In genomic region chr2:196266855-196267254, GRCh38 we compare ENCODE assay signal across 15 cellular contexts.
DNase-seq lines count a peak whose midpoint lies in the region; ATAC-seq and TF ChIP-seq lines count a peak whose summit lies in the region.
"Had no signal": no experiment of that assay in that cellular context is flagged by ENCODE, and none has a peak within 500 bp of the region (broad histone marks: within the 10 kb centered on the region; RNA-seq: fewer than 3 reads in every experiment).

No MANE protein-coding gene starts in this region.

- H3K4me1 ChIP-seq in left ventricle myocardium inferior: peaks cover 59% of the 10 kb centered on the region
- no peaks in the 10 kb centered on the region for H3K4me1 ChIP-seq in urinary bladder (ENCODE audit: insufficient read depth)
- H3K4me1 ChIP-seq: psoas muscle had no signal

- H3K9me3 Mint-ChIP-seq in stimulated activated naive CD8-positive, alpha-beta T cell treated with anti-CD3 and anti-CD28 coated beads, Interleukin-15, Interleukin-2, amounts not matched to agents 100 ng/mL and 50 ng/mL, for 24 hours: no peaks in the 10 kb centered on the region

- H3K4me3 Mint-ChIP-seq in stimulated activated naive CD8-positive, alpha-beta T cell treated with anti-CD3 and anti-CD28 coated beads, Interleukin-15, Interleukin-2, amounts not matched to agents 100 ng/mL and 50 ng/mL, for 24 hours: no peak overlapping the region

- H3K36me3 ChIP-seq in left ventricle myocardium inferior: peaks cover 14% of the 10 kb centered on the region
- H3K36me3 ChIP-seq in urinary bladder (ENCODE audit: insufficient read depth): no peaks in the 10 kb centered on the region
- H3K36me3 ChIP-seq: stomach had no signal

- H3K27ac Mint-ChIP-seq in stimulated activated naive CD8-positive, alpha-beta T cell treated with anti-CD3 and anti-CD28 coated beads, Interleukin-15, Interleukin-2, amounts not matched to agents 100 ng/mL and 50 ng/mL, for 24 hours: peak overlapping the region; percentile 4

- ATAC-seq in stimulated activated naive CD8-positive, alpha-beta T cell treated with anti-CD3 and anti-CD28 coated beads, Interleukin-15, Interleukin-2, amounts not matched to agents 100 U/mL and 50 U/mL, for 24 hours: no peak
- ATAC-seq in SK-N-SH treated with all-trans-retinoic acid at 6 μM for 48 hours: peak; percentile 74
- ATAC-seq: psoas muscle had no signal

- H3K27me3 Mint-ChIP-seq in stimulated activated naive CD8-positive, alpha-beta T cell treated with anti-CD3 and anti-CD28 coated beads, Interleukin-15, Interleukin-2, amounts not matched to agents 100 ng/mL and 50 ng/mL, for 24 hours: no peaks in the 10 kb centered on the region

- intact Hi-C loops in left ventricle myocardium inferior (cut with micrococcal nuclease): no loop called here

- no peaks in the 10 kb centered on the region for H3K9me3 ChIP-seq in left ventricle myocardium inferior (replicated peaks)
- H3K9me3 ChIP-seq: psoas muscle, stomach had no signal

- no peak overlapping the region for H3K4me3 ChIP-seq in left ventricle myocardium inferior
- H3K4me3 ChIP-seq in urinary bladder (ENCODE audit: low read depth, low read length): no peak overlapping the region
- H3K4me3 ChIP-seq: psoas muscle, stomach had no signal

- peaks cover 91% of the 10 kb centered on the region for H3K4me1 Mint-ChIP-seq in stimulated activated naive CD8-positive, alpha-beta T cell treated with anti-CD3 and anti-CD28 coated beads, Interleukin-15, Interleukin-2, amounts not matched to agents 100 ng/mL and 50 ng/mL, for 24 hours (ENCODE audit: low read depth)

- DNase-seq in stimulated activated naive CD8-positive, alpha-beta T cell treated with anti-CD3 and anti-CD28 coated beads, Interleukin-15, Interleukin-2, amounts not matched to agents 100 U/mL and 50 U/mL, for 24 hours: no peak
- DNase-seq in left ventricle myocardium inferior (no peak), GM03348 (ENCODE audit: low spot score) (no peak), COLO668 (lab: John Stamatoyannopoulos, UW; ENCODE audit: unreplicated experiment) (no peak), hippocampal formation (lab: John Stamatoyannopoulos, UW) (no peak)
- DNase-seq: activated T-cell treated with anti-CD3 and anti-CD28 coated beads, Interleukin-2, amount 50 U/mL, for 1 hour; head of caudate nucleus; NCI-H1436 treated with DMSO at 0.1 percent for 48 hours; psoas muscle; SHP77; stimulated activated CD4-positive, alpha-beta T cell treated with anti-CD3 and anti-CD28 coated beads, Interleukin-4, amount 100 ng/mL, for 24 hours; stomach had no signal

- no peaks in the 10 kb centered on the region for H3K27me3 ChIP-seq in left ventricle myocardium inferior (ENCODE audit: low read depth)
- H3K27me3 ChIP-seq: stomach had no signal

- peaks cover 14% of the 10 kb centered on the region for H3K36me3 Mint-ChIP-seq in stimulated activated naive CD8-positive, alpha-beta T cell treated with anti-CD3 and anti-CD28 coated beads, Interleukin-15, Interleukin-2, amounts not matched to agents 100 ng/mL and 50 ng/mL, for 24 hours (ENCODE audit: low read depth)

- H3K27ac ChIP-seq in left ventricle myocardium inferior (replicated peaks): peak overlapping the region; percentile 61
- peak overlapping the region; percentile 32 for H3K27ac ChIP-seq in urinary bladder (ENCODE audit: low read depth)
- H3K27ac ChIP-seq: psoas muscle had no signal

- no peak for TF ChIP-seq CTCF in left ventricle myocardium inferior (IDR thresholded peaks at IDR 0.05; ENCODE audit: borderline replicate concordance)

TF ChIP-seq in SK-N-SH treated with all-trans-retinoic acid at 6 μM for 48 hours, 23 proteins besides CTCF, POLR2A, EP300 and RAD21:
- TF ChIP-seq ZFP3 (CRISPR knock-in tag; IDR thresholded peaks at IDR 0.05) (0 out of 2 replicates have a peak, but pooled peaks have one; percentile 11), ESRRG (CRISPR knock-in tag; IDR thresholded peaks at IDR 0.05) (no peak), ISL1 (CRISPR knock-in tag; IDR thresholded peaks at IDR 0.05) (peak; percentile 90), TSHZ2 (CRISPR knock-in tag; IDR thresholded peaks at IDR 0.05) (0 out of 2 replicates have a peak, but pooled peaks have one; percentile 50), TCF4 (CRISPR knock-in tag; IDR thresholded peaks at IDR 0.05; ENCODE audit: borderline replicate concordance) (peak; percentile 57; the same call in 1 of the 2 replicates), GLIS3 (CRISPR knock-in tag; IDR thresholded peaks at IDR 0.05) (no peak), OSR1 (CRISPR knock-in tag; IDR thresholded peaks at IDR 0.05) (no peak), PPARA (CRISPR knock-in tag; IDR thresholded peaks at IDR 0.05; ENCODE audit: borderline replicate concordance) (no peak), CREB5 (CRISPR knock-in tag; IDR thresholded peaks at IDR 0.05; ENCODE audit: low read depth) (peak; percentile 56; the same call in 1 of the 2 replicates)
